In the genomic region with DNA sequence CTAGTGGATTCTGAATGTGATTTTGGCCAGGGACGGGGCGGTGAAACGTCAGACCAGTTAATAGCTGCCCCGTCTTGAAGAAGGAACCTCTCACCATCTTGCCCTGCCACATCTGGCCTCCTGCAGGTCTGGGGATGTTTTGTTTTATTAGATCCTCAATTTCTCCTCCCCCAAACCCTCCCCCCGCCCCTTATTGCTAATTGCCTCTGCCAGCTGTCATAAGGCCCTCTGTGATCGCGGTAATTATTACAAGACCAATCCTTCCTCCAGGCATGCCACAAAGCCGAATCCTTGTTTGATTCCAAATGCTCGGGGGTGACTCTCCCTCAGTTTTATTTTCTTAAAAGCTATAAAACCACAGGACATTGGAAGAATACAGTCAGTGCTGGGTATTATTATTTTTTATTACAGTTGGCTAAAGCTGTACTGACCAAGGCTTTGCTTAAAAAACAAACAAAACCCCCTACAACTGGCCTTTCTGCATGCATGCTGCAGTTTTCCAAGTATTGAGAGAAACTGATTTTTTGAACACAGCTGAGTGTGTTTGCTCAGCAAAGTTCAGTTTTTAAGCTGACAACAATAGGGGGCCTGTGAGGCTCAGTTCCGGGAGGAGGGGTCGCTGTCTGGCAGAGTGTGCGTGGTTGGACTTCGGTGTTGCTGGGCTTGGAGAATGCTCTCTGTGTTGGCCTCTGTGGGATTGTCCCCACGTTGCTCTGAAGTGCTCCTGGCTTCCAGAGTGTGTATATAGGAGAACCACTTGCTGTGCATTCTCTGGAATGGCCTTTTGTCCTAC, we compare ENCODE assay signal across 8 cellular contexts. TPM values are rescaled to one million over a fixed set of nuclear protein-coding genes. Genes with fewer than 3 reads are reported as not detected.
DNase-seq lines count a peak whose midpoint lies in the region; ATAC-seq and TF ChIP-seq lines count a peak whose summit lies in the region.

No MANE protein-coding gene starts in this region.

- H3K4me2 ChIP-seq in BLaER1 treated with 17β-estradiol and CSF1 and Interleukin-3, amounts not matched to agents 10 nM and 100 nM, result peak overlapping the region; percentile 86 to 98 (median 93)
- H3K4me2 ChIP-seq in Karpas-422 (ENCODE audit: low read depth, low read length, poor library complexity, severe bottlenecking), result no peak overlapping the region

- peak overlapping the region; percentile 91 for H3K4me3 Mint-ChIP-seq in T-helper 17 cell

- no peak overlapping the region for H2AFZ ChIP-seq in Karpas-422 (ENCODE audit: low read length)

- H3K36me3 Mint-ChIP-seq in T-helper 17 cell (ENCODE audit: low read depth), result no peaks in the 10 kb centered on the region

- peaks cover 0 to 3% (median 0%) of the 10 kb centered on the region in 11 experiments; a peak in 1 of 22 replicates for H3K36me3 ChIP-seq in BLaER1 treated with 17β-estradiol and CSF1 and Interleukin-3, amounts not matched to agents 10 nM and 100 nM
- no peaks in the 10 kb centered on the region for H3K36me3 ChIP-seq in Karpas-422 (ENCODE audit: insufficient read depth, low read length)

- H3K4me1 ChIP-seq in BLaER1 treated with 17β-estradiol and CSF1 and Interleukin-3, amounts not matched to agents 10 nM and 100 nM, result peaks cover 28 to 36% (median 33%) of the 10 kb centered on the region in 10 experiments
- H3K4me1 ChIP-seq in Karpas-422 (ENCODE audit: low read length), result no peaks in the 10 kb centered on the region

- H3K27me3 Mint-ChIP-seq in T-helper 17 cell, result no peaks in the 10 kb centered on the region

- DNase-seq in GM20000 (ENCODE audit: low spot score) (peak; percentile 63), T-helper 17 cell (no peak), globus pallidus (ENCODE audit: low spot score) (peak; percentile 54), skeletal muscle cell (ENCODE audit: low read depth) (no peak), GM19238 (ENCODE audit: insufficient read length, low spot score) (no peak), Karpas-422 (no peak), SIG-M5 treated with dmso at 0.1 percent for 504 hours (lab: John Stamatoyannopoulos, UW; ENCODE audit: unreplicated experiment) (no peak)

- peaks cover 23 to 63% (median 46%) of the 10 kb centered on the region in 11 experiments; a peak in 17 of 22 replicates for H4K20me1 ChIP-seq in BLaER1 treated with 17β-estradiol and CSF1 and Interleukin-3, amounts not matched to agents 10 nM and 100 nM
- no peaks in the 10 kb centered on the region for H4K20me1 ChIP-seq in Karpas-422 (ENCODE audit: insufficient read depth, low read depth, low read length)

- H3K4me3 ChIP-seq in BLaER1 treated with 17β-estradiol and CSF1 and Interleukin-3, amounts not matched to agents 10 nM and 100 nM, result peak overlapping the region; percentile 80 to 92 (median 87)
- peak overlapping the region; percentile 69 for H3K4me3 ChIP-seq in skeletal muscle cell (ENCODE audit: low read depth, low read length)
- no peak overlapping the region for H3K4me3 ChIP-seq in Karpas-422 (ENCODE audit: low read length)

- H3K9me2 ChIP-seq in Karpas-422 (replicated peaks; ENCODE audit: insufficient read depth, low read length), result no peaks in the 10 kb centered on the region

- peak overlapping the region; percentile 94 for H3K27ac Mint-ChIP-seq in T-helper 17 cell

- H3K9me3 ChIP-seq in BLaER1 treated with 17β-estradiol and CSF1 and Interleukin-3, amounts not matched to agents 10 nM and 100 nM (replicated peaks in 1 of 11), result no peaks in the 10 kb centered on the region
- H3K9me3 ChIP-seq in T-helper 17 cell (ENCODE audit: control insufficient read depth, low read length, poor library complexity, severe bottlenecking), result no peaks in the 10 kb centered on the region
- no peaks in the 10 kb centered on the region for H3K9me3 ChIP-seq in Karpas-422 (ENCODE audit: low read length)

- ATAC-seq in T-helper 17 cell, result no peak

- peaks cover 32% of the 10 kb centered on the region for H3K4me1 Mint-ChIP-seq in T-helper 17 cell

- no peak overlapping the region for H3K27ac ChIP-seq in BLaER1 treated with 17β-estradiol and CSF1 and Interleukin-3, amounts not matched to agents 10 nM and 100 nM
- no peak overlapping the region for H3K27ac ChIP-seq in Karpas-422 (ENCODE audit: low read length)

- peak overlapping the region in 10 of 11 experiments; percentile 71 to 86 (median 82); a peak in 15 of 22 replicates for H3K9ac ChIP-seq in BLaER1 treated with 17β-estradiol and CSF1 and Interleukin-3, amounts not matched to agents 10 nM and 100 nM
- no peak overlapping the region for H3K9ac ChIP-seq in Karpas-422 (ENCODE audit: low read length)

- no peak for TF ChIP-seq CTCF in GM20000 (IDR thresholded peaks at IDR 0.05; ENCODE audit: extremely low read depth, missing control alignments)

- no peaks in the 10 kb centered on the region for H3K79me2 ChIP-seq in Karpas-422 (ENCODE audit: low read length)

- peaks cover 8 to 27% (median 24%) of the 10 kb centered on the region in 11 experiments; a peak in 20 of 22 replicates for H3K27me3 ChIP-seq in BLaER1 treated with 17β-estradiol and CSF1 and Interleukin-3, amounts not matched to agents 10 nM and 100 nM
- H3K27me3 ChIP-seq in Karpas-422 (ENCODE audit: low read length), result no peaks in the 10 kb centered on the region

RNA-seq across cellular contexts. Expression of a gene that starts 1.7 kb away (rescaled TPM):
- total RNA-seq in T-helper 17 cell, result 10 to 100 TPM; 36.7 to 46.7 TPM
- total RNA-seq in Karpas-422 (2014; rRNA removed; shearing (Covaris generic); ENCODE audit: low replicate concordance), result 0.32 and 0.52 TPM in 2 replicates

Comparison
In these comparisons a context has a peak if more than half of its experiments do, and no peak if none do; other contexts are left out.
1. DNase-seq: peak in GM20000 (single experiment) and globus pallidus (single experiment); none in T-helper 17 cell (0 of 3), skeletal muscle cell (single experiment), GM19238 (single experiment), Karpas-422 (single experiment) and SIG-M5 treated with dmso at 0.1 percent for 504 hours (single experiment).
2. RNA of a gene that starts 1.7 kb away (total RNA-seq): 36.7 to 46.7 TPM in T-helper 17 cell; 0.32 to 0.52 TPM in Karpas-422; every median in the first group is over 10 times any median in the second.